Comparison of ENCODE assay signal across 1 cellular context in the genomic region with DNA sequence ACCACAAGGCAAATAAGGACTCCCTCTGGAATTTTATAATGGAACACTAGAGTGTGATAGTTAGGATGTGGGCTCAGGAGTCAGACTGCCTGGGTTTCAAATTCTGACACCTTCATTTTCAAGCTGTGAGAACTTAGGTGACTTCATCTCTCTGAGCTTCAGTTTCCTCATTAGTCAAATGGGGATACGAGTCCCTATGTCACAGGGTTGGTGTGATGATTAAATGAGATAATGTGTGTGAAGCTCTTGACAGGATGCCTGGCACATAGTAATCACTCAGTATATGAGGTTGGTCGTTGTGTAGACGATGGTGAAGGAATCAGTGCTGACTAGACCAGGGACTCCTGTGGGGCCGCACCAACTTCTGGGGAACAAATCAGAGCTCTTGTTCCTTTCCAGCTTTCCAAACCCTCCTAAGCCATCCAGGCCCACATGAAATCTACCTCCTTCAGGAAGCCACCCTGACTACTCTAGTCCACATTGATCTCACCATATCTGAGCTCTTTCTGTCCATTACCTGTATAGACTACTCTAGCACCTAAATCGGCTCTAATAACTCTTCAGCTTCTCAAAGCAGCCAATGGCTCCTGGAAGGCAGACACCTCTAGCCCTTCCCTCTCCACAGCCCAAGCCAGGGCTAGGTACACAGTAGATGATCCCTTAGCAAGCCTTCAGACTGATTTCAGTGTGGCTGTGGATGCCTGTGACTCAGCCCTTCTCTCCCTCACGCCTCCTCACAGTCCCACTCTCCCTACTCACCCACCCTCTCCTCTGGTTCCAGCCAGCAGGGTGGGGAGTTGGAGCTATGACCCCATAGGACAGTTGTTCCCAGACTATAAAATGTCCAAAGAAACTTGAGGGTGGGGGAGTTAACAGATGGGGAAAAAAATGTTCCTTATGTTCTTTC.
A peak's percentile ranks its signal among the peaks of the same experiment; 100 is the strongest.
TF ChIP-seq lines count a peak whose summit lies in the region.

No MANE protein-coding gene starts in this region.

TF ChIP-seq in GM12878, 131 proteins besides CTCF, POLR2A, EP300 and RAD21 (continued from another document and continues in another):
- TF ChIP-seq WRNIP1 (IDR thresholded peaks at IDR 0.05; ENCODE audit: borderline replicate concordance, low read depth, low read length) (no peak), PKNOX1 (IDR thresholded peaks at IDR 0.05) (peak; percentile 49), ESRRA (IDR thresholded peaks at IDR 0.05; ENCODE audit: low read length) (no peak), HCFC1 (IDR thresholded peaks at IDR 0.05; ENCODE audit: low read length) (no peak), CREM (IDR thresholded peaks at IDR 0.05; ENCODE audit: low read depth) (peak; percentile 91), KDM1A (IDR thresholded peaks at IDR 0.05; ENCODE audit: borderline replicate concordance) (no peak), SMARCA5 (IDR thresholded peaks at IDR 0.05) (peak; percentile 43; the same call in 1 of the 2 replicates), ZNF687 (IDR thresholded peaks at IDR 0.05) (peak; percentile 63; the same call in 1 of the 2 replicates), NRF1 (conservative IDR thresholded peaks at IDR 0.05; ENCODE audit: low read depth, low read length) (no peak), ZNF384 (IDR thresholded peaks at IDR 0.05; ENCODE audit: borderline replicate concordance, low read depth, low read length) (no peak), USF1 (IDR thresholded peaks at IDR 0.05; ENCODE audit: borderline replicate concordance, extremely low read length, insufficient read depth, low read depth, low read length) (no peak), NFXL1 (IDR thresholded peaks at IDR 0.05; ENCODE audit: borderline replicate concordance) (no peak), HDGF (IDR thresholded peaks at IDR 0.05) (0 out of 2 replicates have a peak, but pooled peaks have one; percentile 47), ZNF592 (IDR thresholded peaks at IDR 0.05) (no peak), SMC3 (IDR thresholded peaks at IDR 0.05; ENCODE audit: borderline replicate concordance, low read length) (no peak), ZSCAN29 (IDR thresholded peaks at IDR 0.05) (peak; percentile 22; the same call in 1 of the 2 replicates), ASH2L (IDR thresholded peaks at IDR 0.05; ENCODE audit: borderline replicate concordance, low read depth) (no peak), IKZF2 (IDR thresholded peaks at IDR 0.05) (peak; percentile 57 to 68; a peak in 3 of 4 replicates), GATAD2B (conservative IDR thresholded peaks at IDR 0.05; ENCODE audit: low read depth) (peak; percentile 36; the same call in 1 of the 2 replicates), RAD51 (IDR thresholded peaks at IDR 0.05) (peak; percentile 34; the same call in 1 of the 2 replicates), ZNF217 (IDR thresholded peaks at IDR 0.05) (peak; percentile 41; the same call in 1 of the 2 replicates), EGR1 (IDR thresholded peaks at IDR 0.05; ENCODE audit: borderline replicate concordance in 1 of 2, low read depth in 2 of 2, low read length in 2 of 2) (no peak), DPF2 (IDR thresholded peaks at IDR 0.05) (no peak), MTA2 (IDR thresholded peaks at IDR 0.05; ENCODE audit: low read depth) (peak; percentile 53; the same call in 1 of the 2 replicates), RELB (IDR thresholded peaks at IDR 0.05; ENCODE audit: low read depth) (0 out of 2 replicates have a peak, but pooled peaks have one; percentile 38), CREB1 (IDR thresholded peaks at IDR 0.05; ENCODE audit: low read depth) (peak; percentile 95), NKRF (conservative IDR thresholded peaks at IDR 0.05) (no peak), SP1 (IDR thresholded peaks at IDR 0.05; ENCODE audit: low read depth, low read length) (no peak), HDAC6 (IDR thresholded peaks at IDR 0.05; ENCODE audit: unreplicated experiment) (no peak), YBX1 (IDR thresholded peaks at IDR 0.05) (no peak), ETV6 (conservative IDR thresholded peaks at IDR 0.05 in 1 of 2, IDR thresholded peaks at IDR 0.05 in 1 of 2; ENCODE audit: borderline replicate concordance in 1 of 2, low read depth in 1 of 2) (no peak)
- TF ChIP-seq, protein P1, sequence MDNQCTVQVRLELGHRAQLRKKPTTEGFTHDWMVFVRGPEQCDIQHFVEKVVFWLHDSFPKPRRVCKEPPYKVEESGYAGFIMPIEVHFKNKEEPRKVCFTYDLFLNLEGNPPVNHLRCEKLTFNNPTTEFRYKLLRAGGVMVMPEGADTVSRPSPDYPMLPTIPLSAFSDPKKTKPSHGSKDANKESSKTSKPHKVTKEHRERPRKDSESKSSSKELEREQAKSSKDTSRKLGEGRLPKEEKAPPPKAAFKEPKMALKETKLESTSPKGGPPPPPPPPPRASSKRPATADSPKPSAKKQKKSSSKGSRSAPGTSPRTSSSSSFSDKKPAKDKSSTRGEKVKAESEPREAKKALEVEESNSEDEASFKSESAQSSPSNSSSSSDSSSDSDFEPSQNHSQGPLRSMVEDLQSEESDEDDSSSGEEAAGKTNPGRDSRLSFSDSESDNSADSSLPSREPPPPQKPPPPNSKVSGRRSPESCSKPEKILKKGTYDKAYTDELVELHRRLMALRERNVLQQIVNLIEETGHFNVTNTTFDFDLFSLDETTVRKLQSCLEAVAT (IDR thresholded peaks at IDR 0.05): peak; percentile 58; the same call in 1 of the 2 replicates
- TF ChIP-seq, protein P2, sequence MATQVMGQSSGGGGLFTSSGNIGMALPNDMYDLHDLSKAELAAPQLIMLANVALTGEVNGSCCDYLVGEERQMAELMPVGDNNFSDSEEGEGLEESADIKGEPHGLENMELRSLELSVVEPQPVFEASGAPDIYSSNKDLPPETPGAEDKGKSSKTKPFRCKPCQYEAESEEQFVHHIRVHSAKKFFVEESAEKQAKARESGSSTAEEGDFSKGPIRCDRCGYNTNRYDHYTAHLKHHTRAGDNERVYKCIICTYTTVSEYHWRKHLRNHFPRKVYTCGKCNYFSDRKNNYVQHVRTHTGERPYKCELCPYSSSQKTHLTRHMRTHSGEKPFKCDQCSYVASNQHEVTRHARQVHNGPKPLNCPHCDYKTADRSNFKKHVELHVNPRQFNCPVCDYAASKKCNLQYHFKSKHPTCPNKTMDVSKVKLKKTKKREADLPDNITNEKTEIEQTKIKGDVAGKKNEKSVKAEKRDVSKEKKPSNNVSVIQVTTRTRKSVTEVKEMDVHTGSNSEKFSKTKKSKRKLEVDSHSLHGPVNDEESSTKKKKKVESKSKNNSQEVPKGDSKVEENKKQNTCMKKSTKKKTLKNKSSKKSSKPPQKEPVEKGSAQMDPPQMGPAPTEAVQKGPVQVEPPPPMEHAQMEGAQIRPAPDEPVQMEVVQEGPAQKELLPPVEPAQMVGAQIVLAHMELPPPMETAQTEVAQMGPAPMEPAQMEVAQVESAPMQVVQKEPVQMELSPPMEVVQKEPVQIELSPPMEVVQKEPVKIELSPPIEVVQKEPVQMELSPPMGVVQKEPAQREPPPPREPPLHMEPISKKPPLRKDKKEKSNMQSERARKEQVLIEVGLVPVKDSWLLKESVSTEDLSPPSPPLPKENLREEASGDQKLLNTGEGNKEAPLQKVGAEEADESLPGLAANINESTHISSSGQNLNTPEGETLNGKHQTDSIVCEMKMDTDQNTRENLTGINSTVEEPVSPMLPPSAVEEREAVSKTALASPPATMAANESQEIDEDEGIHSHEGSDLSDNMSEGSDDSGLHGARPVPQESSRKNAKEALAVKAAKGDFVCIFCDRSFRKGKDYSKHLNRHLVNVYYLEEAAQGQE (IDR thresholded peaks at IDR 0.05; ENCODE audit: low read depth, low read length): no peak
- TF ChIP-seq, protein P3, sequence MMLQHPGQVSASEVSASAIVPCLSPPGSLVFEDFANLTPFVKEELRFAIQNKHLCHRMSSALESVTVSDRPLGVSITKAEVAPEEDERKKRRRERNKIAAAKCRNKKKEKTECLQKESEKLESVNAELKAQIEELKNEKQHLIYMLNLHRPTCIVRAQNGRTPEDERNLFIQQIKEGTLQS (IDR thresholded peaks at IDR 0.05; ENCODE audit: borderline replicate concordance, extremely low read depth, low read depth, low read length): no peak
